Comparison of ENCODE assay signal across 27 cellular contexts in the genomic region with DNA sequence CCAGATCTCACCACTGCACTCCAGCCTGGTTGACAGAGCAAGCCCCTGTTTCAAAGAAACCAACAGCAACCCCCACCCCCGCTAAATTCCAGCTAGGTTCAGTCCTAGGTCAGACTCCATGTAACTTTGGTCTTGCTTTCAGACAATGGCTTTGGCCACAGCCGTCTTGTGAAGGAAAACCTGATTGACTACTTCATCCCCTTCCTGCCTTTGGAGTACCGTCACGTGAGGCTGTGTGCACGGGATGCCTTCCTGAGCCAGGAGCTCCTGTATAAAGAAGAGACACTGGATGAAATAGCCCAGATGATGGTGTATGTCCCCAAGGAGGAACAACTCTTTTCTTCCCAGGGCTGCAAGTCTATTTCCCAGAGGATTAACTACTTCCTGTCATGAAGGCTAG. TPM values are rescaled to one million over a fixed set of nuclear protein-coding genes. Genes with fewer than 3 reads are reported as not detected.
DNase-seq lines count a peak whose midpoint lies in the region; ATAC-seq and TF ChIP-seq lines count a peak whose summit lies in the region.
"Had no signal": no experiment of that assay in that cellular context is flagged by ENCODE, and none has a peak within 500 bp of the region (broad histone marks: within the 10 kb centered on the region; RNA-seq: fewer than 3 reads in every experiment).

No MANE protein-coding gene starts in this region.

- ATAC-seq in memory B cell (ENCODE audit: low read depth): no peak
- ATAC-seq: naive thymus-derived CD4-positive, alpha-beta T cell; right cardiac atrium had no signal

- TF ChIP-seq POLR2A in thyroid gland (IDR thresholded peaks at IDR 0.05): no peak

- H3K36me3 ChIP-seq in WERI-Rb-1 (peaks cover 81% of the 10 kb centered on the region), thyroid gland (peaks cover 27 to 35% of the 10 kb centered on the region in 2 donors)

- no peak for DNase-seq in activated T-cell treated with anti-CD3 and anti-CD28 coated beads, Interleukin-2, amount 50 U/mL, for 24 hours
- no peak for DNase-seq in activated T-cell treated with anti-CD3 and anti-CD28 coated beads, Interleukin-2, amount 50 U/mL, for 1 hour
- DNase-seq in WERI-Rb-1 (no peak), memory B cell (ENCODE audit: low spot score in 2 of 2) (no peak), thyroid gland (peak; percentile 41 to 53), nucleus accumbens (lab: John Stamatoyannopoulos, UW) (no peak), cerebellar nuclear complex (lab: John Stamatoyannopoulos, UW) (no peak)
- no peak for DNase-seq in activated CD4-positive, alpha-beta T cell treated with anti-CD3 and anti-CD28 coated beads, Interleukin-2, amount 10 ng/mL, durations not matched to agents 24 days and 14 days
- DNase-seq: activated CD4-positive, alpha-beta T cell treated with anti-CD3 and anti-CD28 coated beads for 48 hours; cortex of kidney; glutamatergic neuron; HCEC 1CT; kidney; mesendoderm; naive thymus-derived CD4-positive, alpha-beta T cell; NCI-H1092 treated with DMSO at 0.1 percent for 48 hours; NCI-H1930; NCI-H748 treated with DMSO at 0.1 percent for 48 hours; right cardiac atrium; stimulated activated CD4-positive, alpha-beta T cell treated with anti-CD3 and anti-CD28 coated beads, Interleukin-12 subunit alpha, Interleukin-12 subunit beta, amount 100 ng/mL, for 4 hours; stimulated activated CD4-positive, alpha-beta T cell treated with anti-CD3 and anti-CD28 coated beads, Interleukin-4, amount 100 ng/mL, for 4 hours; stimulated activated naive CD4-positive, alpha-beta T cell treated with Interleukin-2 at 50 U/mL for 16 hours had no signal

- peak overlapping the region; percentile 76 for H3K27ac ChIP-seq in WERI-Rb-1
- no peak overlapping the region for H3K27ac ChIP-seq in thyroid gland
- H3K27ac ChIP-seq: SK-N-MC had no signal

- TF ChIP-seq CTCF in WERI-Rb-1 (IDR thresholded peaks at IDR 0.05; ENCODE audit: low read depth, low read length) (no peak), thyroid gland (IDR thresholded peaks at IDR 0.05) (no peak)

- no peak overlapping the region for H3K4me3 Mint-ChIP-seq in activated T-cell treated with anti-CD3 and anti-CD28 coated beads, Interleukin-2, amount 50 U/mL, for 24 hours
- H3K4me3 Mint-ChIP-seq in memory B cell: no peak overlapping the region
- H3K4me3 Mint-ChIP-seq in activated CD4-positive, alpha-beta T cell treated with anti-CD3 and anti-CD28 coated beads, Interleukin-2, amount 10 ng/mL, durations not matched to agents 24 days and 14 days: no peak overlapping the region
- H3K4me3 Mint-ChIP-seq: activated naive CD4-positive, alpha-beta T cell treated with anti-CD3 and anti-CD28 coated beads, Interleukin-2, amount 50 U/mL, for 24 hours; activated T-helper 1 cell treated with anti-CD3 and anti-CD28 coated beads, Interleukin-12 subunit alpha, Interleukin-12 subunit beta, Interleukin-2, Interleukin-4 antibody, amounts not matched to agents 30 ng/mL and 10 ng/mL and 1 ng/mL, durations not matched to agents 14 hours and 24 hours and 36 hours; B cell; naive thymus-derived CD4-positive, alpha-beta T cell; T-helper 1 cell treated with Interleukin-12 subunit alpha and Interleukin-12 subunit beta and Interleukin-4 antibody, amounts not matched to agents 30 μg/mL and 1 μg/mL, for 36 hours had no signal

- WGBS in thyroid gland, 2 donors: 40 to 73% methylated on average over 5 of the region's 5 CpGs

- peak overlapping the region; percentile 42 for H3K27ac Mint-ChIP-seq in activated T-cell treated with anti-CD3 and anti-CD28 coated beads, Interleukin-2, amount 50 U/mL, for 24 hours
- H3K27ac Mint-ChIP-seq in memory B cell: peak overlapping the region; percentile 59
- H3K27ac Mint-ChIP-seq in activated CD4-positive, alpha-beta T cell treated with anti-CD3 and anti-CD28 coated beads, Interleukin-2, amount 10 ng/mL, durations not matched to agents 24 days and 14 days: no peak overlapping the region
- H3K27ac Mint-ChIP-seq: activated naive CD4-positive, alpha-beta T cell treated with anti-CD3 and anti-CD28 coated beads, Interleukin-2, amount 50 U/mL, for 24 hours; activated T-helper 1 cell treated with anti-CD3 and anti-CD28 coated beads, Interleukin-12 subunit alpha, Interleukin-12 subunit beta, Interleukin-2, Interleukin-4 antibody, amounts not matched to agents 30 ng/mL and 10 ng/mL and 1 ng/mL, durations not matched to agents 14 hours and 24 hours and 36 hours; T-helper 1 cell treated with Interleukin-12 subunit alpha and Interleukin-12 subunit beta and Interleukin-4 antibody, amounts not matched to agents 30 μg/mL and 1 μg/mL, for 36 hours had no signal

- no peaks in the 10 kb centered on the region for H3K4me1 Mint-ChIP-seq in activated T-cell treated with anti-CD3 and anti-CD28 coated beads, Interleukin-2, amount 50 U/mL, for 24 hours (ENCODE audit: low read depth)
- peaks cover 13% of the 10 kb centered on the region for H3K4me1 Mint-ChIP-seq in memory B cell
- H3K4me1 Mint-ChIP-seq in activated CD4-positive, alpha-beta T cell treated with anti-CD3 and anti-CD28 coated beads, Interleukin-2, amount 10 ng/mL, durations not matched to agents 24 days and 14 days: peaks cover 3% of the 10 kb centered on the region
- H3K4me1 Mint-ChIP-seq: activated naive CD4-positive, alpha-beta T cell treated with anti-CD3 and anti-CD28 coated beads, Interleukin-2, amount 50 U/mL, for 24 hours had no signal

- H3K4me1 ChIP-seq in thyroid gland: no peaks in the 10 kb centered on the region

- H3K36me3 Mint-ChIP-seq in activated T-cell treated with anti-CD3 and anti-CD28 coated beads, Interleukin-2, amount 50 U/mL, for 24 hours (ENCODE audit: low read depth): peaks cover 80% of the 10 kb centered on the region
- H3K36me3 Mint-ChIP-seq in memory B cell: peaks cover 34% of the 10 kb centered on the region
- H3K36me3 Mint-ChIP-seq in activated CD4-positive, alpha-beta T cell treated with anti-CD3 and anti-CD28 coated beads, Interleukin-2, amount 10 ng/mL, durations not matched to agents 24 days and 14 days (ENCODE audit: low read depth): peaks cover 52% of the 10 kb centered on the region

- H3K27me3 Mint-ChIP-seq in activated T-cell treated with anti-CD3 and anti-CD28 coated beads, Interleukin-2, amount 50 U/mL, for 24 hours: no peaks in the 10 kb centered on the region
- H3K27me3 Mint-ChIP-seq in memory B cell: no peaks in the 10 kb centered on the region
- H3K27me3 Mint-ChIP-seq in activated CD4-positive, alpha-beta T cell treated with anti-CD3 and anti-CD28 coated beads, Interleukin-2, amount 10 ng/mL, durations not matched to agents 24 days and 14 days: no peaks in the 10 kb centered on the region
- H3K27me3 Mint-ChIP-seq: activated naive CD4-positive, alpha-beta T cell treated with anti-CD3 and anti-CD28 coated beads, Interleukin-2, amount 50 U/mL, for 24 hours; B cell; naive thymus-derived CD4-positive, alpha-beta T cell had no signal

- intact Hi-C loops in thyroid gland (cut with DNase I): no loop called here
- intact Hi-C loops in activated CD4-positive, alpha-beta T cell treated with anti-CD3 and anti-CD28 coated beads, Interleukin-2, amount 10 ng/mL, durations not matched to agents 24 days and 14 days (cut with micrococcal nuclease): no loop called here

- H3K27me3 ChIP-seq in WERI-Rb-1 (ENCODE audit: insufficient read depth, low read depth, severe bottlenecking) (no peaks in the 10 kb centered on the region), thyroid gland (no peaks in the 10 kb centered on the region)

- H3K9me3 Mint-ChIP-seq in activated T-cell treated with anti-CD3 and anti-CD28 coated beads, Interleukin-2, amount 50 U/mL, for 24 hours: no peaks in the 10 kb centered on the region
- no peaks in the 10 kb centered on the region for H3K9me3 Mint-ChIP-seq in memory B cell
- no peaks in the 10 kb centered on the region for H3K9me3 Mint-ChIP-seq in activated CD4-positive, alpha-beta T cell treated with anti-CD3 and anti-CD28 coated beads, Interleukin-2, amount 10 ng/mL, durations not matched to agents 24 days and 14 days
- H3K9me3 Mint-ChIP-seq: activated naive CD4-positive, alpha-beta T cell treated with anti-CD3 and anti-CD28 coated beads, Interleukin-2, amount 50 U/mL, for 24 hours; activated T-helper 1 cell treated with anti-CD3 and anti-CD28 coated beads, Interleukin-12 subunit alpha, Interleukin-12 subunit beta, Interleukin-2, Interleukin-4 antibody, amounts not matched to agents 30 ng/mL and 10 ng/mL and 1 ng/mL, durations not matched to agents 14 hours and 24 hours and 36 hours; naive thymus-derived CD4-positive, alpha-beta T cell; T-helper 1 cell treated with Interleukin-12 subunit alpha and Interleukin-12 subunit beta and Interleukin-4 antibody, amounts not matched to agents 30 μg/mL and 1 μg/mL, for 36 hours had no signal

- H3K9me3 ChIP-seq in WERI-Rb-1 (ENCODE audit: severe bottlenecking) (no peaks in the 10 kb centered on the region), thyroid gland (no peaks in the 10 kb centered on the region)

- H3K4me3 ChIP-seq in WERI-Rb-1 (ENCODE audit: low read depth, low read length) (no peak overlapping the region), thyroid gland (replicated peaks in 1 of 3) (no peak overlapping the region)
- H3K4me3 ChIP-seq: SK-N-MC had no signal

RNA-seq across cellular contexts. Expression of a gene that starts 13.0 kb away (rescaled TPM):
- total RNA-seq in thyroid gland: 10 to 100 TPM; 30.0 to 57.4 (median 45.2) TPM
- total RNA-seq in activated CD4-positive, alpha-beta T cell treated with anti-CD3 and anti-CD28 coated beads, Interleukin-2, amount 10 ng/mL, durations not matched to agents 24 days and 14 days: 41.6 and 44.3 TPM in 2 replicates

Comparison
In these comparisons a context has a peak if more than half of its experiments do, and no peak if none do; other contexts are left out.
1. DNase-seq: peak in thyroid gland (2 of 2); none in activated T-cell treated with anti-CD3 and anti-CD28 coated beads, Interleukin-2, amount 50 U/mL, for 24 hours (single experiment), activated T-cell treated with anti-CD3 and anti-CD28 coated beads, Interleukin-2, amount 50 U/mL, for 1 hour (single experiment), WERI-Rb-1 (single experiment), memory B cell (0 of 2), activated CD4-positive, alpha-beta T cell treated with anti-CD3 and anti-CD28 coated beads, Interleukin-2, amount 10 ng/mL, durations not matched to agents 24 days and 14 days (single experiment), nucleus accumbens (0 of 56) and cerebellar nuclear complex (0 of 2).